Comparison of ENCODE assay signal across 25 cellular contexts in genomic region chr1:119081705-119082104, GRCh38. TPM values are rescaled to one million over a fixed set of nuclear protein-coding genes. Genes with fewer than 3 reads are reported as not detected.
DNase-seq lines count a peak whose midpoint lies in the region; ATAC-seq lines count a peak whose summit lies in the region.
"Had no signal": no experiment of that assay in that cellular context is flagged by ENCODE, and none has a peak within 500 bp of the region (broad histone marks: within the 10 kb centered on the region; RNA-seq: fewer than 3 reads in every experiment).

No MANE protein-coding gene starts in this region.

- no peak overlapping the region for H3K4me2 ChIP-seq in trophoblast cell (ENCODE audit: low read length)
- H3K4me2 ChIP-seq: A549, SK-N-SH had no signal

- no peaks in the 10 kb centered on the region for H3K9me3 ChIP-seq in trophoblast cell (ENCODE audit: insufficient read depth, low read depth, low read length)
- H3K9me3 ChIP-seq: A549 had no signal

- H2AK5ac ChIP-seq in trophoblast cell (ENCODE audit: low read length) = no peak overlapping the region

- H3K27ac ChIP-seq in trophoblast cell (ENCODE audit: low read depth, low read length) = no peak overlapping the region
- H3K27ac ChIP-seq: A549; BLaER1 treated with 17β-estradiol and CSF1 and Interleukin-3, amounts not matched to agents 10 nM and 100 nM had no signal

- ATAC-seq in stimulated activated naive CD8-positive, alpha-beta T cell treated with anti-CD3 and anti-CD28 coated beads, Interleukin-15, Interleukin-2, amounts not matched to agents 100 U/mL and 50 U/mL, for 24 hours = no peak
- ATAC-seq: A549; CD8-positive, alpha-beta T cell had no signal

- peak overlapping the region; percentile 8 for H2BK12ac ChIP-seq in trophoblast cell (ENCODE audit: low read length)

- H3K14ac ChIP-seq in trophoblast cell (ENCODE audit: low read length) = no peak overlapping the region

- H3K23ac ChIP-seq in trophoblast cell (ENCODE audit: low read length) = no peak overlapping the region

- no peaks in the 10 kb centered on the region for H3K27me3 ChIP-seq in trophoblast cell (ENCODE audit: insufficient read depth, low read length)
- H3K27me3 ChIP-seq: BLaER1 treated with 17β-estradiol and CSF1 and Interleukin-3, amounts not matched to agents 10 nM and 100 nM had no signal

- H4K91ac ChIP-seq in trophoblast cell (ENCODE audit: low read depth, low read length) = no peak overlapping the region

- H2BK5ac ChIP-seq in trophoblast cell (ENCODE audit: low read depth, low read length, poor library complexity) = no peak overlapping the region

- H3K4me3 ChIP-seq in trophoblast cell (ENCODE audit: low read depth, low read length) = no peak overlapping the region
- H3K4me3 ChIP-seq: A549; BLaER1 treated with 17β-estradiol and CSF1 and Interleukin-3, amounts not matched to agents 10 nM and 100 nM had no signal

- WGBS in trophoblast cell (ENCODE audit: extremely low coverage, insufficient coverage, insufficient read length) = no CpG with 5 or more reads among the region's 3 CpGs

- H3K79me1 ChIP-seq in trophoblast cell (ENCODE audit: low read length) = no peaks in the 10 kb centered on the region

- H4K12ac ChIP-seq in trophoblast cell (ENCODE audit: low read depth, low read length) = no peak overlapping the region

- no peak overlapping the region for H4K8ac ChIP-seq in trophoblast cell (ENCODE audit: low read depth, low read length)

- H3K9ac ChIP-seq in trophoblast cell (ENCODE audit: low read length) = no peak overlapping the region
- H3K9ac ChIP-seq: BLaER1 treated with 17β-estradiol and CSF1 and Interleukin-3, amounts not matched to agents 10 nM and 100 nM; SK-N-SH had no signal

- no peaks in the 10 kb centered on the region for H3K79me2 ChIP-seq in trophoblast cell (ENCODE audit: control insufficient read depth, insufficient read depth, low read length, poor library complexity)

- no peaks in the 10 kb centered on the region for H3K4me1 ChIP-seq in trophoblast cell (ENCODE audit: control insufficient read depth in 1 of 2, insufficient read depth in 2 of 2, low read length in 2 of 2)
- H3K4me1 ChIP-seq: A549 had no signal

- H3K36me3 ChIP-seq in trophoblast cell (ENCODE audit: control insufficient read depth in 1 of 2, insufficient read depth in 2 of 2, low read length in 2 of 2) = no peaks in the 10 kb centered on the region

- no peak overlapping the region for H2AFZ ChIP-seq in trophoblast cell (ENCODE audit: insufficient read depth, low read length, poor library complexity)

- no peak overlapping the region for H2BK120ac ChIP-seq in trophoblast cell (ENCODE audit: insufficient read depth, low read length, poor library complexity)

- peak; percentile 31 for DNase-seq in Daoy (ENCODE audit: low read depth)
- DNase-seq in RPMI8226 = peak; percentile 80
- peak; percentile 21 for DNase-seq in cerebellum (ENCODE audit: low spot score)
- DNase-seq in trophoblast cell = no peak
- DNase-seq in NCI-H2171 (lab: John Stamatoyannopoulos, UW) = no peak
- no peak for DNase-seq in SKM-1 treated with dmso at 0.1 percent for 144 hours (lab: John Stamatoyannopoulos, UW; ENCODE audit: unreplicated experiment)
- no peak for DNase-seq in activated CD4-positive, alpha-beta T cell treated with anti-CD3 and anti-CD28 coated beads for 4 hours
- DNase-seq in stimulated activated naive CD8-positive, alpha-beta T cell treated with anti-CD3 and anti-CD28 coated beads, Interleukin-15, Interleukin-2, amounts not matched to agents 100 U/mL and 50 U/mL, for 24 hours = no peak
- DNase-seq: Calu3; CD8-positive, alpha-beta T cell; DMS53; H7; Kasumi-1; MM.1S; NCI-H1092 treated with DMSO at 0.1 percent for 48 hours; NCI-H146; NCI-H2081; NCI-H2227 treated with DMSO at 0.1 percent for 48 hours; NCI-H510A treated with DMSO at 0.1 percent for 48 hours; NCI-H82; OCI-M1; SHP77; SK-N-SH had no signal

- no peak overlapping the region for H3K4ac ChIP-seq in trophoblast cell (ENCODE audit: low read depth, low read length)

- H3K18ac ChIP-seq in trophoblast cell (ENCODE audit: low read length) = no peak overlapping the region

RNA-seq across cellular contexts. Expression of gene WARS2, which starts 58.7 kb away (rescaled TPM):
- total RNA-seq in Daoy (2014; rRNA removed; shearing (Covaris generic)) = 20.4 and 22.7 TPM in 2 replicates
- 15.3 TPM for total RNA-seq in cerebellum
- 8.3 and 8.4 TPM in 2 replicates for polyA plus RNA-seq in trophoblast cell (2013)

Comparison
In these comparisons a context has a peak if more than half of its experiments do, and no peak if none do; other contexts are left out.
1. DNase-seq: peak in Daoy (single experiment), RPMI8226 (single experiment) and cerebellum (single experiment); none in trophoblast cell (0 of 2), NCI-H2171 (single experiment), SKM-1 treated with dmso at 0.1 percent for 144 hours (single experiment), activated CD4-positive, alpha-beta T cell treated with anti-CD3 and anti-CD28 coated beads for 4 hours (0 of 2) and stimulated activated naive CD8-positive, alpha-beta T cell treated with anti-CD3 and anti-CD28 coated beads, Interleukin-15, Interleukin-2, amounts not matched to agents 100 U/mL and 50 U/mL, for 24 hours (single experiment).